In the genomic region with DNA sequence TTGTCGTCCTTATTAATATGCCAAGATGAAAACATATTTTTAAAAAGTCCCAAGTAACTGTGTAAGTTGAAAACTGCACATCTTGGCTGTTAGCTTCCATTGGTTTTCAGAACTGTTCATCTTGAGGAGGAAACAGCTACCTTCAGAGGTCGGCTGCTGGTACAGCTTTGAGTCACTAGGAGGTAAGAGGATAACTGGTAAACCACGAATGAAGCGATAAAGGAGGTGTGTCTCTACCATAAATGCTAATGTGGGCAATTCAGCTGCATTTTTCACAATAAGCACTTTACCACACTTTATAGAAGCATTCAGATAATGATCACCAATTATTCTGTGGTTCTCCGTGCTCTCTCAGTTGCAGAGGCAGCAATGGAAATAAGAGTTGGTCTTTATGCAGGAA, we compare ENCODE assay signal across 1 cellular context.
TF ChIP-seq lines count a peak whose summit lies in the region.

No MANE protein-coding gene starts in this region.

TF ChIP-seq in IMR-90, 13 proteins besides CTCF, POLR2A, EP300 and RAD21 (continued from another document):
- TF ChIP-seq MXI1 (IDR thresholded peaks at IDR 0.05; ENCODE audit: borderline replicate concordance, low read depth, low read length): no peak
